Comparison of ENCODE assay signal across 10 cellular contexts in the genomic region with DNA sequence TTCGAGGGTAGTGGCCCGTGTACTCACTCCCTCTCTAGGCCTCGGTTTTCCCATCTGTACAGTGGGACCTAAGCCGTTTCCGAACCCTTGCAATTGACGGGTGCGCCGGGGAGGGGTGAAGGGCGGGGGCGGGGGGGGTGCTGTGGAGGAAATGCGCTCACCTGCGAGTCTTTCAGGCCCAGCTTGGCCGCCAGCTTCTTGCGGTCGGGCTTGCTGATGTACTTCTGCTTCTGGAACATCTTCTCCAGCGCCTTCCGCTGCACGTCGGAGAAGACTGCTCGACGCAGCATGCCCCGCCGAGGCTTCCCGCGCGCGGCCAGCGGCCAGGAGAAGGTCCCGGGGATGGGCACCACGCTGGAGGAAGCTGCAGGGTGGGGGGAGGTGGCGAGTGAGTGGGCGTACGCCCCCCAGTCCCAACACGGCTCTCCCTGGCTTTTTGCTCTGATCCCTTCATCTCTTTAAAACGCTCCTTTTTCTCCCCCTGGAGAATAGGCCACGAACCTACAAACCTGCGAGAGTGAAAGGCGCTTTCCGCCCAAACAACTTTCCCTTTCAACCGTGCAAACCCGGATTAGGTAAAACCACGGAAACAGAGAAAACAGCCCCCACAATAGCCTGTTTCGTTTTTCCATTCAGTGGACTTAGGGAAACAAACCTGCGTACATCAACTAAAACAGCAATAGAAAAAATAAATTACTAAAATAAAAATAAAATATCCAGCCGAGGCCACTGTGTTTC. TPM values are rescaled to one million over a fixed set of nuclear protein-coding genes. Genes with fewer than 3 reads are reported as not detected.
DNase-seq lines count a peak whose midpoint lies in the region; ATAC-seq, FAIRE-seq and TF ChIP-seq lines count a peak whose summit lies in the region.
"Had no signal": no experiment of that assay in that cellular context is flagged by ENCODE, and none has a peak within 500 bp of the region (broad histone marks: within the 10 kb centered on the region; RNA-seq: fewer than 3 reads in every experiment).

No MANE protein-coding gene starts in this region.

- no peak overlapping the region for H2AFZ ChIP-seq in K562 (ENCODE audit: low read depth, low read length)

- no peak for ATAC-seq in K562
- peak; percentile 14 to 35 (median 30) for ATAC-seq in natural killer cell
- ATAC-seq in GM19328 (IDR thresholded peaks at IDR 0.05; ENCODE audit: unreplicated experiment) = no peak
- ATAC-seq in HG03571 (IDR thresholded peaks at IDR 0.05; ENCODE audit: unreplicated experiment) = no peak
- no peak for ATAC-seq in GM19455 (IDR thresholded peaks at IDR 0.05; ENCODE audit: unreplicated experiment)

- WGBS in K562 (ENCODE audit: insufficient coverage, low coverage, missing lambda C conversion rate) = 3% methylated on average over 21 of the region's 45 CpGs

- POLR2A ChIA-PET in K562 (lab: Yijun Ruan, JAX) = no interaction called here

- no peak for TF ChIP-seq CTCF in K562 (IDR thresholded peaks at IDR 0.05 in 2 of 3, conservative IDR thresholded peaks at IDR 0.05 in 1 of 3; ENCODE audit: insufficient read depth in 2 of 3, low read depth in 1 of 3, low read length in 3 of 3)
- no peak for TF ChIP-seq CTCF in natural killer cell (IDR thresholded peaks at IDR 0.05)

- H3K4me1 Mint-ChIP-seq in natural killer cell = peaks cover 29 to 32% of the 10 kb centered on the region in 2 donors

- no TSS peak for BruUV-seq in K562 (replicated peaks; lab: Mats Ljungman, UMichigan)

- no peaks in the 10 kb centered on the region for H3K9me3 ChIP-seq in ES-I3 (ENCODE audit: control insufficient read depth, insufficient read depth, low read length)
- H3K9me3 ChIP-seq in K562 (replicated peaks; ENCODE audit: control insufficient read depth, insufficient read depth, low read depth, low read length) = no peaks in the 10 kb centered on the region

- H3K4me2 ChIP-seq in K562 (ENCODE audit: insufficient read depth, low read length) = no peak overlapping the region

- no peak for FAIRE-seq in K562 (lab: Jason Lieb, UNC)

- no peak overlapping the region for H3K27ac ChIP-seq in K562 (ENCODE audit: extremely low read depth, low read depth, low read length)
- H3K27ac ChIP-seq: HL-60 had no signal

- H3K27me3 Mint-ChIP-seq in natural killer cell (ENCODE audit: low read depth in 2 of 2) = peaks cover 62 to 82% of the 10 kb centered on the region in 2 donors

- DNase-seq in NCI-H69 (lab: John Stamatoyannopoulos, UW) = peak; percentile 48
- DNase-seq in K562 (ENCODE audit: extremely low read depth in 1 of 4, low spot score in 3 of 4) = no peak
- no peak for DNase-seq in natural killer cell
- no peak for DNase-seq in amygdala (lab: John Stamatoyannopoulos, UW)

- H3K9ac ChIP-seq in ES-I3 (ENCODE audit: low read depth, low read length) (peak overlapping the region; percentile 64; the same call in 1 of the 2 replicates), K562 (ENCODE audit: insufficient read depth in 1 of 2, low read depth in 2 of 2, low read length in 2 of 2) (no peak overlapping the region)

- H3K9me1 ChIP-seq in K562 (ENCODE audit: control insufficient read depth, insufficient read depth, low read length) = no peaks in the 10 kb centered on the region

- peaks cover 13% of the 10 kb centered on the region for H3K36me3 Mint-ChIP-seq in natural killer cell

- H3K4me1 ChIP-seq in ES-I3 (ENCODE audit: insufficient read depth, low read length) (peaks cover 20% of the 10 kb centered on the region), K562 (replicated peaks in 1 of 2; ENCODE audit: control insufficient read depth in 2 of 2, insufficient read depth in 2 of 2, low read length in 2 of 2) (peaks cover 0 to 18% of the 10 kb centered on the region in 2 experiments; a peak in 2 of 5 replicates)

- H3K36me3 ChIP-seq in ES-I3 (ENCODE audit: insufficient read depth, low read length) = no peaks in the 10 kb centered on the region
- no peaks in the 10 kb centered on the region for H3K36me3 ChIP-seq in K562 (ENCODE audit: control insufficient read depth, insufficient read depth, low read length)

- H3K79me2 ChIP-seq in K562 (ENCODE audit: control insufficient read depth, insufficient read depth, low read length) = no peaks in the 10 kb centered on the region

- H4K20me1 ChIP-seq in K562 (replicated peaks; ENCODE audit: control insufficient read depth, insufficient read depth, low read length) = no peaks in the 10 kb centered on the region

- in situ Hi-C loops in K562 (cut with MboI) = no loop called here

- CTCF ChIA-PET in K562 (lab: Yijun Ruan, JAX; ENCODE audit: low intra/inter-chr PET ratio) = no interaction called here

- peak overlapping the region; percentile 88 for H3K4me3 Mint-ChIP-seq in natural killer cell

- TF ChIP-seq POLR2A in K562 (conservative IDR thresholded peaks at IDR 0.05) = no peak

- intact Hi-C loops in K562 (cut with micrococcal nuclease) (no loop called here), natural killer cell (cut with micrococcal nuclease) (no loop called here)

- no peak for TF ChIP-seq RAD21 in K562 (CRISPR knock-in tag; conservative IDR thresholded peaks at IDR 0.05 in 1 of 2, IDR thresholded peaks at IDR 0.05 in 1 of 2)

- no peak overlapping the region for H3K4me3 ChIP-seq in K562

- H3K27ac Mint-ChIP-seq in natural killer cell = no peak overlapping the region

- peaks cover 0 to 3% of the 10 kb centered on the region in 2 donors for H3K9me3 Mint-ChIP-seq in natural killer cell

- H3K27me3 ChIP-seq in K562 (ENCODE audit: control insufficient read depth in 2 of 2, insufficient read depth in 2 of 2, low read length in 2 of 2) = peaks cover 46 to 51% of the 10 kb centered on the region in 2 experiments

- no peak for TF ChIP-seq EP300 in K562 (IDR thresholded peaks at IDR 0.05; ENCODE audit: low read length)

TF ChIP-seq in K562, 482 proteins besides CTCF, POLR2A, EP300 and RAD21:
- TF ChIP-seq CBX8 (IDR thresholded peaks at IDR 0.05; ENCODE audit: borderline replicate concordance, extremely low read depth, low read depth, low read length, poor library complexity, severe bottlenecking) (no peak), EGR1 (conservative IDR thresholded peaks at IDR 0.05) (0 out of 2 replicates have a peak, but pooled peaks have one; percentile 4), DPF2 (IDR thresholded peaks at IDR 0.05) (no peak), CCAR2 (IDR thresholded peaks at IDR 0.05; ENCODE audit: low read depth, low read length) (no peak), USF2 (CRISPR knock-in tag; IDR thresholded peaks at IDR 0.05) (no peak)

RNA-seq across cellular contexts. Expression of gene DBX1, which starts 3.2 kb away (rescaled TPM):
- total RNA-seq in K562 (2011; cell fraction: chromatin; rRNA removed; ENCODE audit: low replicate concordance) = not detected in 2 replicates
- total RNA-seq in K562 (2011; cell fraction: nucleolus; rRNA removed) = not detected in 2 replicates
- total RNA-seq in K562 (2011; cell fraction: nucleoplasm; rRNA removed) = not detected in 2 replicates
- not detected in 2 replicates for total RNA-seq in K562 (2014; rRNA removed)
- total RNA-seq in K562 (2014; rRNA removed; fragmentation: Illumina TruSeq; extraction: Trizol) = not detected in 2 replicates
- not detected in 2 replicates for total RNA-seq in K562 (2015; rRNA removed; fragmentation: Illumina TruSeq; extraction: Trizol)
- total RNA-seq in K562 (2021) = not detected in 2 replicates
- polyA plus RNA-seq in K562 (2011; rRNA removed) = not detected in 2 replicates
- polyA plus RNA-seq in K562 (2011; cell fraction: cytosol; rRNA removed) = not detected in 2 replicates
- polyA plus RNA-seq in K562 (2011; cell fraction: nucleus; rRNA removed) = not detected in 2 replicates
- polyA plus RNA-seq in K562 (2012) = not detected in 2 replicates
- polyA plus RNA-seq in K562 (2014; fragmentation: Illumina TruSeq; extraction: Trizol) = not detected in 2 replicates
- not detected for polyA plus RNA-seq in K562 (2014; fragmentation: Nextera tagmentation; extraction: Ambion mirVana)
- polyA plus RNA-seq in K562 (2014; rRNA removed) = not detected in 2 replicates
- not detected in 2 replicates for polyA minus RNA-seq in K562 (2011; rRNA and poly(A)+ RNA removed)
- polyA minus RNA-seq in K562 (2011; cell fraction: cytosol; rRNA and poly(A)+ RNA removed) = not detected in 2 replicates
- not detected in 2 replicates for polyA minus RNA-seq in K562 (2011; cell fraction: nucleus; rRNA and poly(A)+ RNA removed)
- not detected for total RNA-seq in natural killer cell
- total RNA-seq: dermis microvascular lymphatic vessel endothelial cell had no signal

Comparison
In these comparisons a context has a peak if more than half of its experiments do, and no peak if none do; other contexts are left out.
1. ATAC-seq: peak in natural killer cell (3 of 3); none in K562 (single experiment), GM19328 (single experiment), HG03571 (single experiment) and GM19455 (single experiment).